ENCODE assay signal across 8 cellular contexts in the genomic region with DNA sequence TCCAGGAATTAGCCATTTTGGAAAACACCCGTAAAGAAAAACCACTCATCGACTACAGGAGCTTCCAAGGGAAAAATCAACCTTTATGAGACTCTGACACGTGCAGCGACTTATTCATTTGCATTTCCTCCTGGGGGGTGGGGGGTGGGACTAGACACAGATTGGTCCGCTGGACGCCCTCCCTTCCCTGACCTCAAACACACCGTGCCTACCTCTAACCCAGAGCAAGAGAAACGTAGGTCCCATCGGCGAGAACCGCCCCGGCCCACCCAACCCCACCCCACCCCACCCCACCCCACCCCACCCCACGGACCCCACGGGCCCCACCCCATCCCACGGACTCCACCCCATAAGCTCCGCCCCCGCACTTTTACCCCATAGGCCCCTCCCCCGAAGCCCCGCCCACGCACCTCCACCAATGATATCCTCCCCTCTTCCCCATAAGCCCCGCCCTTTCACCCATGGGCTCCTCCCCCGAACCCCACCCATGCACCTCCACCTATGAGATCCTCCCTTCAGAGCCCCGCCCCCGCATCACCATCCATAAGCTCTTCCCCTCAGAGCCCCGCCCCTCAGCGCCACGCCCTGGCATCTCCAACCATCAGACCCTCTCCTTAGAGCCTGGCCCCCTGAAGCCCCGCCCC. TPM values are rescaled to one million over a fixed set of nuclear protein-coding genes. Genes with fewer than 3 reads are reported as not detected.
A peak's percentile ranks its signal among the peaks of the same experiment; 100 is the strongest.
DNase-seq lines count a peak whose midpoint lies in the region; ATAC-seq and TF ChIP-seq lines count a peak whose summit lies in the region.

No MANE protein-coding gene starts in this region.

- H3K9ac ChIP-seq in duodenal mucosa (ENCODE audit: low read depth in 1 of 2, low read length in 2 of 2) = no peak overlapping the region

- CTCF ChIA-PET in BJ (lab: Yijun Ruan, JAX) = no interaction called here

- POLR2A ChIA-PET in BJ (lab: Charles Lee) = no interaction called here

- H3K27me3 ChIP-seq in BJ (ENCODE audit: control insufficient read depth, insufficient read depth, low read length) (no peaks in the 10 kb centered on the region), duodenal mucosa (ENCODE audit: control insufficient read depth in 1 of 2, insufficient read depth in 2 of 2, low read length in 2 of 2) (peaks cover 0 to 3% of the 10 kb centered on the region in 2 donors), neutrophil (peaks cover 18% of the 10 kb centered on the region)

- peak overlapping the region; percentile 96 for H3K4me3 ChIP-seq in BJ (ENCODE audit: low read depth, low read length)
- peak overlapping the region; percentile 68 for H3K4me3 ChIP-seq in Jurkat, Clone E6-1 (ENCODE audit: low read length)
- H3K4me3 ChIP-seq in duodenal mucosa (ENCODE audit: low read depth in 1 of 2, low read length in 2 of 2) = peak overlapping the region; percentile 62 to 69
- peak overlapping the region; percentile 91 to 99 for H3K4me3 ChIP-seq in neutrophil (ENCODE audit: low read depth in 1 of 2, low read length in 1 of 2)

- TF ChIP-seq CTCF in BJ (IDR thresholded peaks at IDR 0.05; ENCODE audit: insufficient read depth, low read depth, low read length) = no peak
- TF ChIP-seq CTCF in neutrophil (IDR thresholded peaks at IDR 0.05) = no peak

- H3K4me1 ChIP-seq in duodenal mucosa (ENCODE audit: control insufficient read depth in 1 of 2, insufficient read depth in 2 of 2, low read length in 2 of 2) = peaks cover 4 to 15% of the 10 kb centered on the region in 2 donors
- peaks cover 16 to 24% of the 10 kb centered on the region in 2 experiments for H3K4me1 ChIP-seq in neutrophil (ENCODE audit: control insufficient read depth in 1 of 2, insufficient read depth in 1 of 2, low read depth in 1 of 2, low read length in 1 of 2)

- H3K9me3 ChIP-seq in duodenal mucosa (ENCODE audit: control insufficient read depth in 1 of 2, low read length in 2 of 2) (no peaks in the 10 kb centered on the region), neutrophil (no peaks in the 10 kb centered on the region)

- DNase-seq in BJ (ENCODE audit: low read depth) = no peak
- no peak for DNase-seq in Jurkat, Clone E6-1 (ENCODE audit: low read depth, low spot score)
- DNase-seq in NCI-H2081 (lab: John Stamatoyannopoulos, UW) = no peak

- H3K27ac ChIP-seq in duodenal mucosa (ENCODE audit: low read depth, low read length) (no peak overlapping the region), neutrophil (peak overlapping the region; percentile 97)

- H3K36me3 ChIP-seq in BJ (ENCODE audit: control insufficient read depth, insufficient read depth, low read length) = peaks cover 7% of the 10 kb centered on the region
- peaks cover 4 to 33% of the 10 kb centered on the region in 2 donors for H3K36me3 ChIP-seq in duodenal mucosa (ENCODE audit: control insufficient read depth in 1 of 2, insufficient read depth in 2 of 2, low read length in 2 of 2)
- peaks cover 25% of the 10 kb centered on the region for H3K36me3 ChIP-seq in neutrophil

- ATAC-seq in GM19452 (IDR thresholded peaks at IDR 0.05; ENCODE audit: unreplicated experiment) (no peak), GM18907 (IDR thresholded peaks at IDR 0.05; ENCODE audit: unreplicated experiment) (no peak), HG03378 (IDR thresholded peaks at IDR 0.05; ENCODE audit: unreplicated experiment) (no peak)

RNA-seq across cellular contexts. Expression of gene GTPBP6, which starts 1.1 kb away (rescaled TPM):
- polyA plus RNA-seq in BJ (2011; rRNA removed) = 17.8 and 29.2 TPM in 2 replicates
- 6.5 and 7.5 TPM in 2 replicates for polyA minus RNA-seq in BJ (2011; rRNA and poly(A)+ RNA removed)
- 38.8 TPM for polyA plus RNA-seq in Jurkat, Clone E6-1 (2012; ENCODE audit: insufficient read depth, insufficient read length)

RNA-seq across cellular contexts. Expression of gene PLCXD1, which starts 36.4 kb away (rescaled TPM):
- polyA plus RNA-seq in BJ (2011; rRNA removed) = 4.7 and 6.4 TPM in 2 replicates
- 12.0 and 12.9 TPM in 2 replicates for polyA minus RNA-seq in BJ (2011; rRNA and poly(A)+ RNA removed)
- 29.2 TPM for polyA plus RNA-seq in Jurkat, Clone E6-1 (2012; ENCODE audit: insufficient read depth, insufficient read length)
